ENCODE assay signal across 16 cellular contexts in genomic region chr18:2651981-2652380, GRCh38. TPM values are rescaled to one million over a fixed set of nuclear protein-coding genes. Genes with fewer than 3 reads are reported as not detected.
DNase-seq lines count a peak whose midpoint lies in the region; ATAC-seq and TF ChIP-seq lines count a peak whose summit lies in the region.
"Had no signal": no experiment of that assay in that cellular context is flagged by ENCODE, and none has a peak within 500 bp of the region (broad histone marks: within the 10 kb centered on the region; RNA-seq: fewer than 3 reads in every experiment).

No MANE protein-coding gene starts in this region.

- no peak overlapping the region for H3K4me3 ChIP-seq in HL-60 (replicated peaks; ENCODE audit: insufficient read depth, low read length)
- H3K4me3 ChIP-seq in adipocyte (ENCODE audit: low read length), result no peak overlapping the region
- no peak overlapping the region for H3K4me3 ChIP-seq in right atrium auricular region
- H3K4me3 ChIP-seq: HAP-1 had no signal

- H3K9ac ChIP-seq in adipocyte (ENCODE audit: low read length), result no peak overlapping the region
- H3K9ac ChIP-seq: KMS-11 had no signal

- H3K4me1 ChIP-seq in adipocyte (ENCODE audit: control insufficient read depth, insufficient read depth, low read length), result no peaks in the 10 kb centered on the region
- no peaks in the 10 kb centered on the region for H3K4me1 ChIP-seq in foreskin keratinocyte
- peaks cover 0 to 7% of the 10 kb centered on the region in 2 donors for H3K4me1 ChIP-seq in right atrium auricular region

- H3K36me3 ChIP-seq in adipocyte (ENCODE audit: control insufficient read depth, insufficient read depth, low read length, severe bottlenecking), result no peaks in the 10 kb centered on the region
- no peaks in the 10 kb centered on the region for H3K36me3 ChIP-seq in right atrium auricular region
- H3K36me3 ChIP-seq: HAP-1 had no signal

- ATAC-seq in foreskin keratinocyte, result no peak

- TF ChIP-seq CTCF in HL-60 (IDR thresholded peaks at IDR 0.05; ENCODE audit: insufficient read depth, low read length), result no peak
- TF ChIP-seq CTCF in foreskin keratinocyte (conservative IDR thresholded peaks at IDR 0.05), result no peak
- TF ChIP-seq CTCF in right atrium auricular region (IDR thresholded peaks at IDR 0.05), result no peak

- H3K27ac ChIP-seq in HL-60 (replicated peaks), result peak overlapping the region; percentile 99
- no peak overlapping the region for H3K27ac ChIP-seq in foreskin keratinocyte
- no peak overlapping the region for H3K27ac ChIP-seq in right atrium auricular region
- H3K27ac ChIP-seq: C4-2B, KMS-11 had no signal

- H3K9me3 ChIP-seq in adipocyte (ENCODE audit: control insufficient read depth, low read length), result no peaks in the 10 kb centered on the region
- no peaks in the 10 kb centered on the region for H3K9me3 ChIP-seq in right atrium auricular region
- H3K9me3 ChIP-seq: HAP-1 had no signal

- H3K27me3 ChIP-seq in HL-60 (ENCODE audit: insufficient read depth, poor library complexity, severe bottlenecking), result no peaks in the 10 kb centered on the region
- no peaks in the 10 kb centered on the region for H3K27me3 ChIP-seq in adipocyte (replicated peaks; ENCODE audit: control insufficient read depth, insufficient read depth, low read length)
- H3K27me3 ChIP-seq in foreskin keratinocyte, result no peaks in the 10 kb centered on the region
- no peaks in the 10 kb centered on the region for H3K27me3 ChIP-seq in right atrium auricular region

- DNase-seq in HL-60 (ENCODE audit: low read depth in 1 of 2, low spot score in 1 of 2), result no peak
- peak; percentile 90 for DNase-seq in adipocyte (ENCODE audit: low read depth)
- peak; percentile 14 for DNase-seq in fibroblast of peridontal ligament (ENCODE audit: extremely low read depth)
- peak; percentile 7 for DNase-seq in renal cortical epithelial cell (ENCODE audit: low read depth)
- no peak for DNase-seq in NCI-H345 (lab: John Stamatoyannopoulos, UW)
- DNase-seq in foreskin keratinocyte, result no peak
- no peak for DNase-seq in NCI-H524 treated with DMSO at 0.1 percent for 48 hours (lab: John Stamatoyannopoulos, UW)
- no peak for DNase-seq in right atrium auricular region (ENCODE audit: low spot score)
- DNase-seq: AML-193; Caco-2; CD4-positive, alpha-beta T cell; DMS79; GF-D8 had no signal

RNA-seq across cellular contexts. Expression of gene SMCHD1, which starts 3.5 kb away (rescaled TPM):
- total RNA-seq in renal cortical epithelial cell (43.1 and 52.7 TPM in 2 replicates), foreskin keratinocyte (35.9 and 36.0 TPM in 2 replicates), right atrium auricular region (10 to 100 TPM; 27.8 to 34.0 TPM)
- polyA plus RNA-seq in foreskin keratinocyte, result 3.1 and 5.2 TPM in 2 replicates

Comparison
In these comparisons a context has a peak if more than half of its experiments do, and no peak if none do; other contexts are left out.
1. DNase-seq: peak in adipocyte (single experiment), fibroblast of peridontal ligament (single experiment) and renal cortical epithelial cell (single experiment); none in HL-60 (0 of 2), NCI-H345 (single experiment), foreskin keratinocyte (0 of 2), NCI-H524 treated with DMSO at 0.1 percent for 48 hours (single experiment) and right atrium auricular region (single experiment).